In the genomic region with DNA sequence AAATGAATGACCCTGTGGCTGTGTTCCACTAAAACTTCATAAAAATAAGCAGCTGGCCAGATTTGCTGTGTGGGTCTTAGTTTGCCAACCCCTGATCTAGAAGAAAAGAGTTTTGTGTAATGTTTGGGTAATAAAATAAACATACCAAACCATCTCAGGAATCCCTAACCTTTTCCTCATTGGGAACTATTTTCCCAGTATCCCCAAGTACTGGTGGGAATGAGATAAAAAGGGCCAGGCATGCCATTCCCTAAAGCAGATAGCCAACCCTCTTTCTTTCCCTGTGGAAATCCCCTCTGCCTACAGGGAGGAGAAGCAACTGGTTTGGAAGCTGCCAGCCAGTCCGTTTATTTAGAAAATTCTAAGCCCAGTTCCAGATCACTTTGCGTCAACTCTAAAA, we compare ENCODE assay signal across 14 cellular contexts.
DNase-seq lines count a peak whose midpoint lies in the region; ATAC-seq and TF ChIP-seq lines count a peak whose summit lies in the region.
"Had no signal": no experiment of that assay in that cellular context is flagged by ENCODE, and none has a peak within 500 bp of the region (broad histone marks: within the 10 kb centered on the region; RNA-seq: fewer than 3 reads in every experiment).

No MANE protein-coding gene starts in this region.

- no peaks in the 10 kb centered on the region for H3K27me3 Mint-ChIP-seq in Calu3 (ENCODE audit: unreplicated experiment)
- H3K27me3 Mint-ChIP-seq: activated CD8-positive, alpha-beta memory T cell treated with anti-CD3 and anti-CD28 coated beads, Interleukin-2, amount 10 ng/mL, durations not matched to agents 7 days and 5 days; CD8-positive, alpha-beta memory T cell had no signal

- H3K36me3 ChIP-seq in left ventricle myocardium inferior: no peaks in the 10 kb centered on the region
- H3K36me3 ChIP-seq in gastrocnemius medialis: no peaks in the 10 kb centered on the region

- no TSS peak for BruUV-seq in Calu3 (replicated peaks; lab: Mats Ljungman, UMichigan)

- H3K4me3 Mint-ChIP-seq in Calu3 (ENCODE audit: low read depth, unreplicated experiment): no peak overlapping the region
- H3K4me3 Mint-ChIP-seq: activated CD8-positive, alpha-beta memory T cell treated with anti-CD3 and anti-CD28 coated beads, Interleukin-2, amount 10 ng/mL, durations not matched to agents 7 days and 5 days; CD8-positive, alpha-beta memory T cell had no signal

- H3K27ac ChIP-seq in left ventricle myocardium inferior (replicated peaks) (peak overlapping the region; percentile 65), gastrocnemius medialis (peak overlapping the region in 3 of 4 donors; percentile 5 to 15 (median 13))
- H3K27ac ChIP-seq: HL-60 had no signal

- intact Hi-C loops in Calu3 (cut with micrococcal nuclease; ENCODE audit: unreplicated experiment): no loop called here
- intact Hi-C loops in left ventricle myocardium inferior (cut with micrococcal nuclease): no loop called here
- intact Hi-C loops in gastrocnemius medialis (cut with DNase I; ENCODE audit: low total_unique reads): no loop called here

- H3K4me3 ChIP-seq in WI38 (ENCODE audit: low read depth, low read length) (peak overlapping the region; percentile 31), left ventricle myocardium inferior (peak overlapping the region; percentile 41), gastrocnemius medialis (no peak overlapping the region)

- H3K27ac Mint-ChIP-seq in Calu3 (ENCODE audit: unreplicated experiment): peak overlapping the region; percentile 60
- H3K27ac Mint-ChIP-seq: activated CD8-positive, alpha-beta memory T cell treated with anti-CD3 and anti-CD28 coated beads, Interleukin-2, amount 10 ng/mL, durations not matched to agents 7 days and 5 days; CD8-positive, alpha-beta memory T cell had no signal

- no peak for ATAC-seq in gastrocnemius medialis
- ATAC-seq in GM18519 (IDR thresholded peaks at IDR 0.05; ENCODE audit: low FRiP score, unreplicated experiment): no peak
- ATAC-seq in HG03354 (IDR thresholded peaks at IDR 0.05; ENCODE audit: poor library complexity, severe bottlenecking, unreplicated experiment): no peak
- ATAC-seq: activated CD8-positive, alpha-beta memory T cell treated with anti-CD3 and anti-CD28 coated beads, Interleukin-2, amount 10 ng/mL, durations not matched to agents 7 days and 5 days had no signal

- in situ Hi-C loops in gastrocnemius medialis (cut with MboI; ENCODE audit: low sequenced_read_pairs in 4 of 4): no loop called here

- DNase-seq in Calu3: no peak
- no peak for DNase-seq in left ventricle myocardium inferior
- no peak for DNase-seq in gastrocnemius medialis
- DNase-seq in activated effector memory CD4-positive, alpha-beta T cell treated with Interleukin-2 at 50 U/mL for 16 hours: no peak
- no peak for DNase-seq in NCI-H1417 (lab: John Stamatoyannopoulos, UW)
- DNase-seq: activated CD8-positive, alpha-beta memory T cell treated with anti-CD3 and anti-CD28 coated beads, Interleukin-2, amount 10 ng/mL, durations not matched to agents 7 days and 5 days; amniotic stem cell; CD8-positive, alpha-beta memory T cell; erythroblast; NCI-H1092 had no signal

- H3K27me3 ChIP-seq in left ventricle myocardium inferior (ENCODE audit: low read depth) (no peaks in the 10 kb centered on the region), gastrocnemius medialis (no peaks in the 10 kb centered on the region)

- TF ChIP-seq POLR2A in gastrocnemius medialis (IDR thresholded peaks at IDR 0.05): no peak

- CTCF ChIA-PET in Calu3 (lab: Charles Lee): no interaction called here

- H3K4me1 ChIP-seq in left ventricle myocardium inferior (peaks cover 32% of the 10 kb centered on the region), gastrocnemius medialis (peaks cover 6% of the 10 kb centered on the region in 2 donors)

- H3K4me1 Mint-ChIP-seq in Calu3 (ENCODE audit: low read depth, unreplicated experiment): peaks cover 34% of the 10 kb centered on the region
- H3K4me1 Mint-ChIP-seq: activated CD8-positive, alpha-beta memory T cell treated with anti-CD3 and anti-CD28 coated beads, Interleukin-2, amount 10 ng/mL, durations not matched to agents 7 days and 5 days; CD8-positive, alpha-beta memory T cell had no signal

- H3K9me3 ChIP-seq in left ventricle myocardium inferior (replicated peaks) (peaks cover 19% of the 10 kb centered on the region), gastrocnemius medialis (no peaks in the 10 kb centered on the region)

- H3K36me3 Mint-ChIP-seq in Calu3 (ENCODE audit: insufficient read depth, unreplicated experiment): peaks cover 25% of the 10 kb centered on the region

- no peaks in the 10 kb centered on the region for H3K9me3 Mint-ChIP-seq in Calu3 (ENCODE audit: low read depth, unreplicated experiment)

- TF ChIP-seq CTCF in Calu3 (IDR thresholded peaks at IDR 0.05; ENCODE audit: unreplicated experiment): no peak
- no peak for TF ChIP-seq CTCF in WI38 (IDR thresholded peaks at IDR 0.05; ENCODE audit: low read depth, low read length)
- TF ChIP-seq CTCF in left ventricle myocardium inferior (IDR thresholded peaks at IDR 0.05; ENCODE audit: borderline replicate concordance): no peak
- TF ChIP-seq CTCF in gastrocnemius medialis (IDR thresholded peaks at IDR 0.05 in 4 of 5, conservative IDR thresholded peaks at IDR 0.05 in 1 of 5): no peak

Comparison
In these comparisons a context has a peak if more than half of its experiments do, and no peak if none do; other contexts are left out.
1. H3K4me3 ChIP-seq: peak in WI38 (single experiment) and left ventricle myocardium inferior (single experiment); none in gastrocnemius medialis (0 of 4).